In the genomic region with DNA sequence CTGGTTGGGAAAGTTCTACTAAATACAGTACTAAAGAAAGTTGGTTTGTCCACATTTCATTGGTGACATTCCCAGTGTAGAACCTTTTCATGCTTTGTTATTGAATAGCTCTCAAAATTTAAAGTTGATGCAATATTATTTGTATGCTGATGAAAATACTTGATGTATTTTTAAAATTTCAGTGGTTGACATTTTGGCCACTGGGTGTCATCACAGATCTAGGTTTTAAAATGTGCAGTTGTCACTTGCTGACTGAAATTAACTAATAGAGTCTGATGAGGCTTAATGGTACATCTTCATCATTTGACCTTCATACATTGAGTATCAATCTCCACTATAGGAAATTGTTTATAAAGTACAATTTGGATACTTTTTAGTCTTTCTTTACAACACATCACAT, we compare ENCODE assay signal across 8 cellular contexts. TPM values are rescaled to one million over a fixed set of nuclear protein-coding genes. Genes with fewer than 3 reads are reported as not detected.
DNase-seq lines count a peak whose midpoint lies in the region; TF ChIP-seq lines count a peak whose summit lies in the region.

No MANE protein-coding gene starts in this region.

- peak; percentile 64 for TF ChIP-seq CTCF in left ventricle myocardium inferior (IDR thresholded peaks at IDR 0.05; ENCODE audit: borderline replicate concordance)
- TF ChIP-seq CTCF in tibial nerve (IDR thresholded peaks at IDR 0.05) = peak; percentile 23 to 65 (median 40)
- TF ChIP-seq CTCF in spleen (IDR thresholded peaks at IDR 0.05 in 8 of 11, conservative IDR thresholded peaks at IDR 0.05 in 3 of 11) = peak in 4 of 11 experiments; percentile 19 to 32 (median 26)

- H3K27ac ChIP-seq in left ventricle myocardium inferior (replicated peaks) = no peak overlapping the region
- no peak overlapping the region for H3K27ac ChIP-seq in tibial nerve
- H3K27ac ChIP-seq in spleen = no peak overlapping the region

- H3K4me1 ChIP-seq in left ventricle myocardium inferior (no peaks in the 10 kb centered on the region), tibial nerve (no peaks in the 10 kb centered on the region), spleen (no peaks in the 10 kb centered on the region)

- H3K36me3 ChIP-seq in left ventricle myocardium inferior (no peaks in the 10 kb centered on the region), tibial nerve (no peaks in the 10 kb centered on the region), spleen (no peaks in the 10 kb centered on the region)

- no peaks in the 10 kb centered on the region for H3K27me3 ChIP-seq in left ventricle myocardium inferior (ENCODE audit: low read depth)
- H3K27me3 ChIP-seq in tibial nerve = no peaks in the 10 kb centered on the region
- H3K27me3 ChIP-seq in spleen (replicated peaks in 1 of 7) = no peaks in the 10 kb centered on the region

- H3K9me3 ChIP-seq in left ventricle myocardium inferior (replicated peaks) (no peaks in the 10 kb centered on the region), tibial nerve (no peaks in the 10 kb centered on the region), spleen (no peaks in the 10 kb centered on the region)

- peak; percentile 7 for DNase-seq in DMS79 treated with DMSO at 0.1 percent for 48 hours (lab: John Stamatoyannopoulos, UW)
- DNase-seq in DMS79 (lab: John Stamatoyannopoulos, UW) = no peak
- DNase-seq in Kasumi-1 (lab: John Stamatoyannopoulos, UW) = peak; percentile 67 to 68
- DNase-seq in activated CD4-positive, alpha-beta T cell treated with anti-CD3 and anti-CD28 coated beads, Interleukin-2, amount 50 U/mL, for 4 hours = peak; percentile 8 to 9
- no peak for DNase-seq in left ventricle myocardium inferior
- DNase-seq in tibial nerve (ENCODE audit: low spot score in 2 of 2) = peak in 1 of 2 donors; percentile 52
- DNase-seq in NCI-H2029 (lab: John Stamatoyannopoulos, UW) = no peak
- DNase-seq in spleen = no peak

- TF ChIP-seq POLR2A in tibial nerve (IDR thresholded peaks at IDR 0.05) (no peak), spleen (IDR thresholded peaks at IDR 0.05) (no peak)

- no peak for TF ChIP-seq EP300 in tibial nerve (IDR thresholded peaks at IDR 0.05)

- intact Hi-C loops in left ventricle myocardium inferior (cut with micrococcal nuclease) = loop anchor here (10.0 kb wide), 1 partner anchor 362 kb away; no protein-coding TSS in a partner anchor
- intact Hi-C loops in spleen (cut with DNase I; ENCODE audit: low total_unique reads) = loop anchor here (10.0 kb wide), 1 partner anchor 362 kb away; no protein-coding TSS in a partner anchor

- no peak overlapping the region for H3K4me3 ChIP-seq in left ventricle myocardium inferior
- no peak overlapping the region for H3K4me3 ChIP-seq in tibial nerve
- no peak overlapping the region for H3K4me3 ChIP-seq in spleen

RNA-seq across cellular contexts. Expression of a gene that starts 37.1 kb away (rescaled TPM):
- total RNA-seq in left ventricle myocardium inferior (34.8 TPM), tibial nerve (10 to 100 TPM; 16.3 to 33.4 (median 21.5) TPM), spleen (10 to 100 TPM; 21.6 to 28.8 (median 26.4) TPM)
- polyA plus RNA-seq in spleen = 10 to 100 TPM; 18.7 to 30.7 (median 24.3) TPM

Comparison
In these comparisons a context has a peak if more than half of its experiments do, and no peak if none do; other contexts are left out.
1. DNase-seq: peak in DMS79 treated with DMSO at 0.1 percent for 48 hours (single experiment), Kasumi-1 (2 of 2) and activated CD4-positive, alpha-beta T cell treated with anti-CD3 and anti-CD28 coated beads, Interleukin-2, amount 50 U/mL, for 4 hours (2 of 2); none in DMS79 (single experiment), left ventricle myocardium inferior (single experiment), NCI-H2029 (single experiment) and spleen (single experiment).